1 cellular context compared by ENCODE assay signal in genomic region chr2:106192752-106193490, GRCh38.
TF ChIP-seq lines count a peak whose summit lies in the region.

No MANE protein-coding gene starts in this region.

TF ChIP-seq in HEK293, 187 proteins besides CTCF, POLR2A, EP300 and RAD21 (continued from another document):
- no peak for TF ChIP-seq TSHZ1 (tag by site-specific recombination; IDR thresholded peaks at IDR 0.05; ENCODE audit: borderline replicate concordance)
- TF ChIP-seq ZNF571 (tag by site-specific recombination; IDR thresholded peaks at IDR 0.05): no peak
- no peak for TF ChIP-seq ZNF561 (tag by site-specific recombination; IDR thresholded peaks at IDR 0.05; ENCODE audit: borderline replicate concordance)
- no peak for TF ChIP-seq ZEB2 (tag by site-specific recombination; IDR thresholded peaks at IDR 0.05)
- no peak for TF ChIP-seq ZBTB49 (tag by site-specific recombination; IDR thresholded peaks at IDR 0.05; ENCODE audit: low read depth)
- TF ChIP-seq ZNF184 (tag by site-specific recombination; IDR thresholded peaks at IDR 0.05): no peak
- TF ChIP-seq ATF2 (tag by site-specific recombination; IDR thresholded peaks at IDR 0.05; ENCODE audit: low read depth): no peak
- TF ChIP-seq ZNF624 (tag by site-specific recombination; IDR thresholded peaks at IDR 0.05): no peak
- no peak for TF ChIP-seq ZNF488 (tag by site-specific recombination; IDR thresholded peaks at IDR 0.05)
- TF ChIP-seq ZNF214 (tag by site-specific recombination; IDR thresholded peaks at IDR 0.05; ENCODE audit: borderline replicate concordance): no peak
- peak; percentile 39; the same call in 1 of the 2 replicates for TF ChIP-seq SP3 (tag by site-specific recombination; IDR thresholded peaks at IDR 0.05)
- no peak for TF ChIP-seq BCL11B (tag by site-specific recombination; IDR thresholded peaks at IDR 0.05; ENCODE audit: low read depth)
- no peak for TF ChIP-seq ZNF169 (tag by site-specific recombination; IDR thresholded peaks at IDR 0.05)
- TF ChIP-seq ZNF175 (tag by site-specific recombination; IDR thresholded peaks at IDR 0.05): no peak
- no peak for TF ChIP-seq PRDM4 (tag by site-specific recombination; IDR thresholded peaks at IDR 0.05)
- no peak for TF ChIP-seq ZFHX2 (tag by site-specific recombination; conservative IDR thresholded peaks at IDR 0.05)
- no peak for TF ChIP-seq ZNF76 (tag by site-specific recombination; IDR thresholded peaks at IDR 0.05; ENCODE audit: borderline replicate concordance, low read depth)
- TF ChIP-seq ZNF350 (tag by site-specific recombination; IDR thresholded peaks at IDR 0.05): no peak
- TF ChIP-seq PRDM10 (tag by site-specific recombination; IDR thresholded peaks at IDR 0.05): peak; percentile 52
- TF ChIP-seq ZNF16 (tag by site-specific recombination; IDR thresholded peaks at IDR 0.05; ENCODE audit: low read depth): no peak
- no peak for TF ChIP-seq ZNF146 (tag by site-specific recombination; IDR thresholded peaks at IDR 0.05)
- no peak for TF ChIP-seq ZNF785 (tag by site-specific recombination; IDR thresholded peaks at IDR 0.05)
- TF ChIP-seq ZNF394 (tag by site-specific recombination; IDR thresholded peaks at IDR 0.05; ENCODE audit: borderline replicate concordance): no peak
- no peak for TF ChIP-seq ZNF560 (tag by site-specific recombination; IDR thresholded peaks at IDR 0.05; ENCODE audit: borderline replicate concordance)
- TF ChIP-seq ZNF174 (tag by site-specific recombination; IDR thresholded peaks at IDR 0.05): no peak
- no peak for TF ChIP-seq RBAK (tag by site-specific recombination; IDR thresholded peaks at IDR 0.05)
- TF ChIP-seq ZNF366 (tag by site-specific recombination; conservative IDR thresholded peaks at IDR 0.05): peak; percentile 47
- TF ChIP-seq ZNF623 (tag by site-specific recombination; IDR thresholded peaks at IDR 0.05): no peak
- no peak for TF ChIP-seq KLF16 (tag by site-specific recombination; IDR thresholded peaks at IDR 0.05)
- TF ChIP-seq ZNF311 (tag by site-specific recombination; IDR thresholded peaks at IDR 0.05; ENCODE audit: borderline replicate concordance): no peak
- no peak for TF ChIP-seq ZNF664 (tag by site-specific recombination; IDR thresholded peaks at IDR 0.05)
- TF ChIP-seq ZNF211 (tag by site-specific recombination; IDR thresholded peaks at IDR 0.05; ENCODE audit: low read depth): no peak
- no peak for TF ChIP-seq EGR2 (tag by site-specific recombination; IDR thresholded peaks at IDR 0.05; ENCODE audit: low read depth)
- TF ChIP-seq KLF1 (tag by site-specific recombination; IDR thresholded peaks at IDR 0.05): no peak
- no peak for TF ChIP-seq GFI1B (tag by site-specific recombination; IDR thresholded peaks at IDR 0.05)
- TF ChIP-seq ZBTB44 (tag by site-specific recombination; IDR thresholded peaks at IDR 0.05): no peak
- TF ChIP-seq ZNF37A (tag by site-specific recombination; IDR thresholded peaks at IDR 0.05): no peak
- no peak for TF ChIP-seq MEIS1 (CRISPR knock-in tag; IDR thresholded peaks at IDR 0.05; ENCODE audit: borderline replicate concordance)
- TF ChIP-seq ZNF585B (tag by site-specific recombination; IDR thresholded peaks at IDR 0.05): no peak
- TF ChIP-seq ZSCAN23 (tag by site-specific recombination; IDR thresholded peaks at IDR 0.05): no peak
